21 cellular contexts compared by ENCODE assay signal in the genomic region with DNA sequence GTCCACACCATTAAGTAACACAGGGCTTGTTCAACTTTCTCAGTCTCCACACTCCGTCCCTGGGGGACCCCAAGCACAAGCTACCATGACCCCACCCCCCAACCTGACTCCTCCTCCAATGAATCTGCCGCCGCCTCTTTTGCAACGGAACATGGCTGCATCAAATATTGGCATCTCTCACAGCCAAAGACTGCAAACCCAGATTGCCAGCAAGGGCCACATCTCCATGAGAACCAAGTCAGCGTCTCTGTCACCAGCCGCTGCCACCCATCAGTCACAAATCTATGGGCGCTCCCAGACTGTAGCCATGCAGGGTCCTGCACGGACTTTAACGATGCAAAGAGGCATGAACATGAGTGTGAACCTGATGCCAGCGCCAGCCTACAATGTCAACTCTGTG.
"Had no signal": no experiment of that assay in that cellular context is flagged by ENCODE, and none has a peak within 500 bp of the region (broad histone marks: within the 10 kb centered on the region; RNA-seq: fewer than 3 reads in every experiment).

No MANE protein-coding gene starts in this region.

- ATAC-seq: gastrocnemius medialis; naive thymus-derived CD8-positive, alpha-beta T cell had no signal

- H3K36me3 ChIP-seq: uterus had no signal

- H3K9me3 ChIP-seq: esophagus muscularis mucosa, gastrocnemius medialis, left lung, mucosa of descending colon, pancreas, prostate gland, suprapubic skin, tibial artery, upper lobe of left lung, uterus had no signal

- H3K27ac ChIP-seq: epithelial cell of prostate, esophagus muscularis mucosa, left lung, pancreas, prostate gland, suprapubic skin, tibial artery, upper lobe of left lung, uterus had no signal

- H3K27me3 ChIP-seq: dorsolateral prefrontal cortex, esophagus muscularis mucosa, gastrocnemius medialis, left lung, pancreas, suprapubic skin, tibial artery, upper lobe of left lung, uterus had no signal

- H3K27me3 Mint-ChIP-seq: naive thymus-derived CD8-positive, alpha-beta T cell had no signal

- DNase-seq: cortex of kidney; dorsolateral prefrontal cortex; effector CD8-positive, alpha-beta T cell; gastrocnemius medialis; islet precursor cell; mesendoderm; naive thymus-derived CD8-positive, alpha-beta T cell; pancreas; stimulated activated CD4-positive, alpha-beta T cell treated with anti-CD3 and anti-CD28 coated beads, Interleukin-2, amount 100 ng/mL, for 48 hours; stimulated activated naive CD4-positive, alpha-beta T cell treated with Interleukin-2 at 50 U/mL for 16 hours; tibial artery had no signal

- H3K4me1 ChIP-seq: left lung, prostate gland, suprapubic skin, tibial artery, upper lobe of left lung, uterus had no signal

- H3K9me3 Mint-ChIP-seq: naive thymus-derived CD8-positive, alpha-beta T cell had no signal

- H3K4me3 ChIP-seq: dorsolateral prefrontal cortex, esophagus muscularis mucosa, gastrocnemius medialis, left lung, lung, mucosa of descending colon, pancreas, prostate gland, smooth muscle cell, suprapubic skin, tibial artery, upper lobe of left lung, uterus had no signal
